ENCODE assay signal across 1 cellular context in genomic region chr1:84573481-84573966, GRCh38.
TF ChIP-seq lines count a peak whose summit lies in the region.

No MANE protein-coding gene starts in this region.

TF ChIP-seq in K562, 482 proteins besides CTCF, POLR2A, EP300 and RAD21 (continued from another document and continues in another):
- TF ChIP-seq, protein P1, sequence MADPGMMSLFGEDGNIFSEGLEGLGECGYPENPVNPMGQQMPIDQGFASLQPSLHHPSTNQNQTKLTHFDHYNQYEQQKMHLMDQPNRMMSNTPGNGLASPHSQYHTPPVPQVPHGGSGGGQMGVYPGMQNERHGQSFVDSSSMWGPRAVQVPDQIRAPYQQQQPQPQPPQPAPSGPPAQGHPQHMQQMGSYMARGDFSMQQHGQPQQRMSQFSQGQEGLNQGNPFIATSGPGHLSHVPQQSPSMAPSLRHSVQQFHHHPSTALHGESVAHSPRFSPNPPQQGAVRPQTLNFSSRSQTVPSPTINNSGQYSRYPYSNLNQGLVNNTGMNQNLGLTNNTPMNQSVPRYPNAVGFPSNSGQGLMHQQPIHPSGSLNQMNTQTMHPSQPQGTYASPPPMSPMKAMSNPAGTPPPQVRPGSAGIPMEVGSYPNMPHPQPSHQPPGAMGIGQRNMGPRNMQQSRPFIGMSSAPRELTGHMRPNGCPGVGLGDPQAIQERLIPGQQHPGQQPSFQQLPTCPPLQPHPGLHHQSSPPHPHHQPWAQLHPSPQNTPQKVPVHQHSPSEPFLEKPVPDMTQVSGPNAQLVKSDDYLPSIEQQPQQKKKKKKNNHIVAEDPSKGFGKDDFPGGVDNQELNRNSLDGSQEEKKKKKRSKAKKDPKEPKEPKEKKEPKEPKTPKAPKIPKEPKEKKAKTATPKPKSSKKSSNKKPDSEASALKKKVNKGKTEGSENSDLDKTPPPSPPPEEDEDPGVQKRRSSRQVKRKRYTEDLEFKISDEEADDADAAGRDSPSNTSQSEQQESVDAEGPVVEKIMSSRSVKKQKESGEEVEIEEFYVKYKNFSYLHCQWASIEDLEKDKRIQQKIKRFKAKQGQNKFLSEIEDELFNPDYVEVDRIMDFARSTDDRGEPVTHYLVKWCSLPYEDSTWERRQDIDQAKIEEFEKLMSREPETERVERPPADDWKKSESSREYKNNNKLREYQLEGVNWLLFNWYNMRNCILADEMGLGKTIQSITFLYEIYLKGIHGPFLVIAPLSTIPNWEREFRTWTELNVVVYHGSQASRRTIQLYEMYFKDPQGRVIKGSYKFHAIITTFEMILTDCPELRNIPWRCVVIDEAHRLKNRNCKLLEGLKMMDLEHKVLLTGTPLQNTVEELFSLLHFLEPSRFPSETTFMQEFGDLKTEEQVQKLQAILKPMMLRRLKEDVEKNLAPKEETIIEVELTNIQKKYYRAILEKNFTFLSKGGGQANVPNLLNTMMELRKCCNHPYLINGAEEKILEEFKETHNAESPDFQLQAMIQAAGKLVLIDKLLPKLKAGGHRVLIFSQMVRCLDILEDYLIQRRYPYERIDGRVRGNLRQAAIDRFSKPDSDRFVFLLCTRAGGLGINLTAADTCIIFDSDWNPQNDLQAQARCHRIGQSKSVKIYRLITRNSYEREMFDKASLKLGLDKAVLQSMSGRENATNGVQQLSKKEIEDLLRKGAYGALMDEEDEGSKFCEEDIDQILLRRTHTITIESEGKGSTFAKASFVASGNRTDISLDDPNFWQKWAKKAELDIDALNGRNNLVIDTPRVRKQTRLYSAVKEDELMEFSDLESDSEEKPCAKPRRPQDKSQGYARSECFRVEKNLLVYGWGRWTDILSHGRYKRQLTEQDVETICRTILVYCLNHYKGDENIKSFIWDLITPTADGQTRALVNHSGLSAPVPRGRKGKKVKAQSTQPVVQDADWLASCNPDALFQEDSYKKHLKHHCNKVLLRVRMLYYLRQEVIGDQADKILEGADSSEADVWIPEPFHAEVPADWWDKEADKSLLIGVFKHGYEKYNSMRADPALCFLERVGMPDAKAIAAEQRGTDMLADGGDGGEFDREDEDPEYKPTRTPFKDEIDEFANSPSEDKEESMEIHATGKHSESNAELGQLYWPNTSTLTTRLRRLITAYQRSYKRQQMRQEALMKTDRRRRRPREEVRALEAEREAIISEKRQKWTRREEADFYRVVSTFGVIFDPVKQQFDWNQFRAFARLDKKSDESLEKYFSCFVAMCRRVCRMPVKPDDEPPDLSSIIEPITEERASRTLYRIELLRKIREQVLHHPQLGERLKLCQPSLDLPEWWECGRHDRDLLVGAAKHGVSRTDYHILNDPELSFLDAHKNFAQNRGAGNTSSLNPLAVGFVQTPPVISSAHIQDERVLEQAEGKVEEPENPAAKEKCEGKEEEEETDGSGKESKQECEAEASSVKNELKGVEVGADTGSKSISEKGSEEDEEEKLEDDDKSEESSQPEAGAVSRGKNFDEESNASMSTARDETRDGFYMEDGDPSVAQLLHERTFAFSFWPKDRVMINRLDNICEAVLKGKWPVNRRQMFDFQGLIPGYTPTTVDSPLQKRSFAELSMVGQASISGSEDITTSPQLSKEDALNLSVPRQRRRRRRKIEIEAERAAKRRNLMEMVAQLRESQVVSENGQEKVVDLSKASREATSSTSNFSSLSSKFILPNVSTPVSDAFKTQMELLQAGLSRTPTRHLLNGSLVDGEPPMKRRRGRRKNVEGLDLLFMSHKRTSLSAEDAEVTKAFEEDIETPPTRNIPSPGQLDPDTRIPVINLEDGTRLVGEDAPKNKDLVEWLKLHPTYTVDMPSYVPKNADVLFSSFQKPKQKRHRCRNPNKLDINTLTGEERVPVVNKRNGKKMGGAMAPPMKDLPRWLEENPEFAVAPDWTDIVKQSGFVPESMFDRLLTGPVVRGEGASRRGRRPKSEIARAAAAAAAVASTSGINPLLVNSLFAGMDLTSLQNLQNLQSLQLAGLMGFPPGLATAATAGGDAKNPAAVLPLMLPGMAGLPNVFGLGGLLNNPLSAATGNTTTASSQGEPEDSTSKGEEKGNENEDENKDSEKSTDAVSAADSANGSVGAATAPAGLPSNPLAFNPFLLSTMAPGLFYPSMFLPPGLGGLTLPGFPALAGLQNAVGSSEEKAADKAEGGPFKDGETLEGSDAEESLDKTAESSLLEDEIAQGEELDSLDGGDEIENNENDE (IDR thresholded peaks at IDR 0.05; ENCODE audit: low read depth, low read length), result no peak
- TF ChIP-seq, protein P2, sequence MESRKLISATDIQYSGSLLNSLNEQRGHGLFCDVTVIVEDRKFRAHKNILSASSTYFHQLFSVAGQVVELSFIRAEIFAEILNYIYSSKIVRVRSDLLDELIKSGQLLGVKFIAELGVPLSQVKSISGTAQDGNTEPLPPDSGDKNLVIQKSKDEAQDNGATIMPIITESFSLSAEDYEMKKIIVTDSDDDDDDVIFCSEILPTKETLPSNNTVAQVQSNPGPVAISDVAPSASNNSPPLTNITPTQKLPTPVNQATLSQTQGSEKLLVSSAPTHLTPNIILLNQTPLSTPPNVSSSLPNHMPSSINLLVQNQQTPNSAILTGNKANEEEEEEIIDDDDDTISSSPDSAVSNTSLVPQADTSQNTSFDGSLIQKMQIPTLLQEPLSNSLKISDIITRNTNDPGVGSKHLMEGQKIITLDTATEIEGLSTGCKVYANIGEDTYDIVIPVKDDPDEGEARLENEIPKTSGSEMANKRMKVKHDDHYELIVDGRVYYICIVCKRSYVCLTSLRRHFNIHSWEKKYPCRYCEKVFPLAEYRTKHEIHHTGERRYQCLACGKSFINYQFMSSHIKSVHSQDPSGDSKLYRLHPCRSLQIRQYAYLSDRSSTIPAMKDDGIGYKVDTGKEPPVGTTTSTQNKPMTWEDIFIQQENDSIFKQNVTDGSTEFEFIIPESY (CRISPR knock-in tag; IDR thresholded peaks at IDR 0.05), result no peak
- no peak for TF ChIP-seq ZNF224 (CRISPR knock-in tag; IDR thresholded peaks at IDR 0.05)
- no peak for TF ChIP-seq ATF7 (IDR thresholded peaks at IDR 0.05)
- no peak for TF ChIP-seq TFAM (CRISPR knock-in tag; conservative IDR thresholded peaks at IDR 0.05)
- TF ChIP-seq ZNF75A (CRISPR knock-in tag; IDR thresholded peaks at IDR 0.05), result no peak
- TF ChIP-seq ZNF133 (CRISPR knock-in tag; IDR thresholded peaks at IDR 0.05), result no peak
- TF ChIP-seq PRPF4 (IDR thresholded peaks at IDR 0.05; ENCODE audit: insufficient read depth, low read depth, low read length, poor library complexity, severe bottlenecking), result no peak
- TF ChIP-seq, protein P3, sequence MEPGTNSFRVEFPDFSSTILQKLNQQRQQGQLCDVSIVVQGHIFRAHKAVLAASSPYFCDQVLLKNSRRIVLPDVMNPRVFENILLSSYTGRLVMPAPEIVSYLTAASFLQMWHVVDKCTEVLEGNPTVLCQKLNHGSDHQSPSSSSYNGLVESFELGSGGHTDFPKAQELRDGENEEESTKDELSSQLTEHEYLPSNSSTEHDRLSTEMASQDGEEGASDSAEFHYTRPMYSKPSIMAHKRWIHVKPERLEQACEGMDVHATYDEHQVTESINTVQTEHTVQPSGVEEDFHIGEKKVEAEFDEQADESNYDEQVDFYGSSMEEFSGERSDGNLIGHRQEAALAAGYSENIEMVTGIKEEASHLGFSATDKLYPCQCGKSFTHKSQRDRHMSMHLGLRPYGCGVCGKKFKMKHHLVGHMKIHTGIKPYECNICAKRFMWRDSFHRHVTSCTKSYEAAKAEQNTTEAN (CRISPR knock-in tag; IDR thresholded peaks at IDR 0.05), result no peak
- no peak for TF ChIP-seq ARHGAP35 (IDR thresholded peaks at IDR 0.05; ENCODE audit: partially characterized antibody)
- TF ChIP-seq PKNOX1 (IDR thresholded peaks at IDR 0.05), result no peak
- TF ChIP-seq MEF2A (IDR thresholded peaks at IDR 0.05; ENCODE audit: control insufficient read depth, low read depth, low read length), result no peak
- no peak for TF ChIP-seq CBX8 (IDR thresholded peaks at IDR 0.05; ENCODE audit: borderline replicate concordance, extremely low read depth, low read depth, low read length, poor library complexity, severe bottlenecking)
- TF ChIP-seq PHTF2 (CRISPR knock-in tag; IDR thresholded peaks at IDR 0.05), result no peak
- TF ChIP-seq SNRNP70 (optimal IDR thresholded peaks at IDR 0.05; ENCODE audit: low read depth, low read length), result no peak
- 0 out of 2 replicates have a peak, but pooled peaks have one; percentile 36 for TF ChIP-seq NFRKB (IDR thresholded peaks at IDR 0.05; ENCODE audit: low read depth)
- no peak for TF ChIP-seq ZNF518B (CRISPR knock-in tag; IDR thresholded peaks at IDR 0.05)
- TF ChIP-seq SMARCA4 (IDR thresholded peaks at IDR 0.05), result peak; percentile 36
- TF ChIP-seq SP2 (IDR thresholded peaks at IDR 0.05; ENCODE audit: extremely low read depth, low read depth, low read length, poor library complexity, severe bottlenecking), result no peak
- TF ChIP-seq BACH1 (tag; IDR thresholded peaks at IDR 0.05), result peak; percentile 53; the same call in 1 of the 2 replicates
- TF ChIP-seq MAFF (IDR thresholded peaks at IDR 0.05; ENCODE audit: low read length), result no peak
- TF ChIP-seq SIN3B (IDR thresholded peaks at IDR 0.05; ENCODE audit: low read depth), result no peak
- TF ChIP-seq LCOR (CRISPR knock-in tag; IDR thresholded peaks at IDR 0.05), result no peak
- TF ChIP-seq AFF1 (IDR thresholded peaks at IDR 0.05; ENCODE audit: low read depth in 1 of 2, partially characterized antibody in 2 of 2), result peak; percentile 32 to 39
- TF ChIP-seq, protein P4, sequence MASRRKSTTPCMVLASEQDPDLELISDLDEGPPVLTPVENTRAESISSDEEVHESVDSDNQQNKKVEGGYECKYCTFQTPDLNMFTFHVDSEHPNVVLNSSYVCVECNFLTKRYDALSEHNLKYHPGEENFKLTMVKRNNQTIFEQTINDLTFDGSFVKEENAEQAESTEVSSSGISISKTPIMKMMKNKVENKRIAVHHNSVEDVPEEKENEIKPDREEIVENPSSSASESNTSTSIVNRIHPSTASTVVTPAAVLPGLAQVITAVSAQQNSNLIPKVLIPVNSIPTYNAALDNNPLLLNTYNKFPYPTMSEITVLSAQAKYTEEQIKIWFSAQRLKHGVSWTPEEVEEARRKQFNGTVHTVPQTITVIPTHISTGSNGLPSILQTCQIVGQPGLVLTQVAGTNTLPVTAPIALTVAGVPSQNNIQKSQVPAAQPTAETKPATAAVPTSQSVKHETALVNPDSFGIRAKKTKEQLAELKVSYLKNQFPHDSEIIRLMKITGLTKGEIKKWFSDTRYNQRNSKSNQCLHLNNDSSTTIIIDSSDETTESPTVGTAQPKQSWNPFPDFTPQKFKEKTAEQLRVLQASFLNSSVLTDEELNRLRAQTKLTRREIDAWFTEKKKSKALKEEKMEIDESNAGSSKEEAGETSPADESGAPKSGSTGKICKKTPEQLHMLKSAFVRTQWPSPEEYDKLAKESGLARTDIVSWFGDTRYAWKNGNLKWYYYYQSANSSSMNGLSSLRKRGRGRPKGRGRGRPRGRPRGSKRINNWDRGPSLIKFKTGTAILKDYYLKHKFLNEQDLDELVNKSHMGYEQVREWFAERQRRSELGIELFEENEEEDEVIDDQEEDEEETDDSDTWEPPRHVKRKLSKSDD (conservative IDR thresholded peaks at IDR 0.05; ENCODE audit: low read length), result no peak
- TF ChIP-seq ZBTB17 (CRISPR knock-in tag; IDR thresholded peaks at IDR 0.05), result no peak
